ENCODE assay signal across 13 cellular contexts in genomic region chr16:22721497-22722100, GRCh38.
DNase-seq lines count a peak whose midpoint lies in the region; ATAC-seq and TF ChIP-seq lines count a peak whose summit lies in the region.
"Had no signal": no experiment of that assay in that cellular context is flagged by ENCODE, and none has a peak within 500 bp of the region (broad histone marks: within the 10 kb centered on the region; RNA-seq: fewer than 3 reads in every experiment).

No MANE protein-coding gene starts in this region.

- no peak for ATAC-seq in HG02970 (IDR thresholded peaks at IDR 0.05; ENCODE audit: low FRiP score, unreplicated experiment)

- DNase-seq in NCI-H1417 (lab: John Stamatoyannopoulos, UW) = peak in 2 of 3 experiments; percentile 21 to 85
- no peak for DNase-seq in NCI-H1417 treated with DMSO at 0.1 percent for 48 hours (lab: John Stamatoyannopoulos, UW)
- DNase-seq in GM03348 (ENCODE audit: low spot score) = peak; percentile 42
- peak; percentile 76 for DNase-seq in NCI-H2196 treated with DMSO at 0.1 percent for 48 hours (lab: John Stamatoyannopoulos, UW; ENCODE audit: unreplicated experiment)
- DNase-seq in fibroblast of mammary gland (ENCODE audit: low read depth) = peak; percentile 65
- DNase-seq in NCI-H524 (lab: John Stamatoyannopoulos, UW) = no peak
- DNase-seq in lower leg skin (ENCODE audit: low spot score in 2 of 2) = no peak
- DNase-seq: activated CD4-positive, alpha-beta T cell treated with anti-CD3 and anti-CD28 coated beads for 1 hour; NCI-H2081 treated with DMSO at 0.1 percent for 48 hours; T-helper 9 cell had no signal

- TF ChIP-seq POLR2A in lower leg skin (IDR thresholded peaks at IDR 0.05) = no peak

- intact Hi-C loops in lower leg skin (cut with DNase I; ENCODE audit: low total_unique reads) = no loop called here

- TF ChIP-seq CTCF in fibroblast of mammary gland (conservative IDR thresholded peaks at IDR 0.05; ENCODE audit: control insufficient read depth, insufficient read depth, low read depth, low read length) (no peak), lower leg skin (IDR thresholded peaks at IDR 0.05) (no peak)

- 58 to 59% methylated on average over 8 of the region's 8 CpGs for WGBS in lower leg skin, 2 donors

- H3K4me3 ChIP-seq in fibroblast of mammary gland (ENCODE audit: control insufficient read depth, low read depth, low read length) (no peak overlapping the region), lower leg skin (ENCODE audit: low read depth, poor library complexity, severe bottlenecking) (no peak overlapping the region)
- H3K4me3 ChIP-seq: BLaER1 treated with 17β-estradiol and CSF1 and Interleukin-3, amounts not matched to agents 10 nM and 100 nM; testis had no signal

Comparison
In these comparisons a context has a peak if more than half of its experiments do, and no peak if none do; other contexts are left out.
1. DNase-seq: peak in NCI-H1417 (2 of 3), GM03348 (single experiment), NCI-H2196 treated with DMSO at 0.1 percent for 48 hours (single experiment) and fibroblast of mammary gland (single experiment); none in NCI-H1417 treated with DMSO at 0.1 percent for 48 hours (single experiment), NCI-H524 (0 of 2) and lower leg skin (0 of 2).